In genomic region chr4:125461676-125462363, GRCh38 we compare ENCODE assay signal across 19 cellular contexts.
"Had no signal": no experiment of that assay in that cellular context is flagged by ENCODE, and none has a peak within 500 bp of the region (broad histone marks: within the 10 kb centered on the region; RNA-seq: fewer than 3 reads in every experiment).

No MANE protein-coding gene starts in this region.

- H3K36me3 ChIP-seq: gastrocnemius medialis, neural progenitor cell, thoracic aorta had no signal

- DNase-seq: activated CD4-positive, alpha-beta T cell treated with anti-CD3 and anti-CD28 coated beads for 36 hours; activated CD4-positive, CD25-positive, alpha-beta regulatory T cell; activated naive CD4-positive, alpha-beta T cell; activated T-cell treated with anti-CD3 and anti-CD28 coated beads for 4 hours; activated T-cell treated with anti-CD3 and anti-CD28 coated beads, Interleukin-2, amount 50 U/mL, for 72 hours; anterior cingulate cortex; dermis blood vessel endothelial cell; effector CD4-positive, alpha-beta T cell; gastrocnemius medialis; glutamatergic neuron; naive thymus-derived CD4-positive, alpha-beta T cell; occipital lobe; posterior cingulate gyrus; right cardiac atrium; stimulated activated naive CD8-positive, alpha-beta T cell treated with anti-CD3 and anti-CD28 coated beads, Interleukin-15, Interleukin-2, amounts not matched to agents 100 U/mL and 50 U/mL, for 24 hours; trophoblast cell had no signal

- H3K4me2 ChIP-seq: hepatocyte, neural progenitor cell had no signal

- H3K4me3 ChIP-seq: gastrocnemius medialis, hepatocyte, neural progenitor cell, thoracic aorta had no signal

- H2AFZ ChIP-seq: hepatocyte, neural progenitor cell had no signal

- H3K27ac ChIP-seq: gastrocnemius medialis, hepatocyte, neural progenitor cell, thoracic aorta had no signal

- H3K4me1 ChIP-seq: gastrocnemius medialis had no signal

- H3K27me3 ChIP-seq: gastrocnemius medialis, hepatocyte, neural progenitor cell had no signal

- H3K9me3 ChIP-seq: gastrocnemius medialis, thoracic aorta had no signal

- H3K9ac ChIP-seq: neural progenitor cell had no signal
